Comparison of ENCODE assay signal across 14 cellular contexts in genomic region chr3:73504852-73505251, GRCh38.
DNase-seq lines count a peak whose midpoint lies in the region; ATAC-seq and TF ChIP-seq lines count a peak whose summit lies in the region.
"Had no signal": no experiment of that assay in that cellular context is flagged by ENCODE, and none has a peak within 500 bp of the region (broad histone marks: within the 10 kb centered on the region; RNA-seq: fewer than 3 reads in every experiment).

No MANE protein-coding gene starts in this region.

- no peak for TF ChIP-seq POLR2A in prostate gland (IDR thresholded peaks at IDR 0.05)

- H3K27me3 Mint-ChIP-seq in chondrocyte (ENCODE audit: low read depth): no peaks in the 10 kb centered on the region
- H3K27me3 Mint-ChIP-seq in activated CD8-positive, alpha-beta T cell treated with anti-CD3 and anti-CD28 coated beads, Interleukin-2, amount 10 ng/mL, durations not matched to agents 7 days and 5 days (ENCODE audit: low read depth): peaks cover 2% of the 10 kb centered on the region

- no peak overlapping the region for H3K4me3 ChIP-seq in prostate gland
- H3K4me3 ChIP-seq: GM23338 had no signal

- H3K4me1 ChIP-seq in prostate gland (replicated peaks): peaks cover 28% of the 10 kb centered on the region

- WGBS in prostate gland: 57% methylated on average over 4 of the region's 4 CpGs

- no peaks in the 10 kb centered on the region for H3K27me3 ChIP-seq in prostate gland (replicated peaks; ENCODE audit: insufficient read depth)

- H3K9me3 Mint-ChIP-seq in chondrocyte (ENCODE audit: low read depth): no peaks in the 10 kb centered on the region
- H3K9me3 Mint-ChIP-seq in activated CD8-positive, alpha-beta T cell treated with anti-CD3 and anti-CD28 coated beads, Interleukin-2, amount 10 ng/mL, durations not matched to agents 7 days and 5 days (ENCODE audit: insufficient read depth): no peaks in the 10 kb centered on the region
- H3K9me3 Mint-ChIP-seq: GM23338 had no signal

- intact Hi-C loops in left ventricle myocardium superior (cut with micrococcal nuclease): loop anchor here (5.0 to 10.0 kb wide), 2 partner anchors 340 to 403 kb away; no protein-coding TSS in a partner anchor
- intact Hi-C loops in left cardiac atrium (cut with DNase I): loop anchor here in 1 of 2 donors (5.0 kb wide), 3 partner anchors 48 to 342 kb away; partner anchors contain the start of gene PDZRN3
- intact Hi-C loops in prostate gland (cut with DNase I): no loop called here

- DNase-seq in left ventricle myocardium superior (no peak), left cardiac atrium (no peak), chondrocyte (ENCODE audit: low spot score) (no peak), prostate gland (ENCODE audit: low spot score) (no peak)
- no peak for DNase-seq in activated CD8-positive, alpha-beta T cell treated with anti-CD3 and anti-CD28 coated beads, Interleukin-2, amount 10 ng/mL, durations not matched to agents 7 days and 5 days
- no peak for DNase-seq in activated CD4-positive, CD25-positive, alpha-beta regulatory T cell treated with anti-CD3 and anti-CD28 coated beads, Interleukin-2, amount 50 U/mL, for 72 hours
- DNase-seq: GF-D8, HCEC 1CT, IMR-90, NCI-H1436 treated with DMSO at 0.1 percent for 48 hours, NCI-H2171, SIG-M5 had no signal

- TF ChIP-seq CTCF in chondrocyte (IDR thresholded peaks at IDR 0.05) (no peak), prostate gland (IDR thresholded peaks at IDR 0.05) (no peak)

- no peak overlapping the region for H3K4me3 Mint-ChIP-seq in chondrocyte (ENCODE audit: unreplicated experiment)
- no peak overlapping the region for H3K4me3 Mint-ChIP-seq in activated CD8-positive, alpha-beta T cell treated with anti-CD3 and anti-CD28 coated beads, Interleukin-2, amount 10 ng/mL, durations not matched to agents 7 days and 5 days
- H3K4me3 Mint-ChIP-seq: GM23338 had no signal

- no peaks in the 10 kb centered on the region for H3K36me3 ChIP-seq in prostate gland

- peak overlapping the region; percentile 66 for H3K27ac ChIP-seq in prostate gland

- H3K4me1 Mint-ChIP-seq in chondrocyte (ENCODE audit: low read depth): peaks cover 55% of the 10 kb centered on the region
- no peaks in the 10 kb centered on the region for H3K4me1 Mint-ChIP-seq in activated CD8-positive, alpha-beta T cell treated with anti-CD3 and anti-CD28 coated beads, Interleukin-2, amount 10 ng/mL, durations not matched to agents 7 days and 5 days (ENCODE audit: low read depth)

- H3K27ac Mint-ChIP-seq in chondrocyte (ENCODE audit: unreplicated experiment): peak overlapping the region; percentile 17
- no peak overlapping the region for H3K27ac Mint-ChIP-seq in activated CD8-positive, alpha-beta T cell treated with anti-CD3 and anti-CD28 coated beads, Interleukin-2, amount 10 ng/mL, durations not matched to agents 7 days and 5 days
- H3K27ac Mint-ChIP-seq: GM23338 had no signal

- no peaks in the 10 kb centered on the region for H3K9me3 ChIP-seq in prostate gland

- H3K36me3 Mint-ChIP-seq in chondrocyte (ENCODE audit: low read depth): no peaks in the 10 kb centered on the region
- no peaks in the 10 kb centered on the region for H3K36me3 Mint-ChIP-seq in activated CD8-positive, alpha-beta T cell treated with anti-CD3 and anti-CD28 coated beads, Interleukin-2, amount 10 ng/mL, durations not matched to agents 7 days and 5 days (ENCODE audit: low read depth)

- POLR2A ChIA-PET in activated CD8-positive, alpha-beta T cell treated with anti-CD3 and anti-CD28 coated beads, Interleukin-2, amount 10 ng/mL, durations not matched to agents 7 days and 5 days (lab: Charles Lee): no interaction called here

- CTCF ChIA-PET in activated CD8-positive, alpha-beta T cell treated with anti-CD3 and anti-CD28 coated beads, Interleukin-2, amount 10 ng/mL, durations not matched to agents 7 days and 5 days (lab: Charles Lee): no interaction called here

- ATAC-seq in left ventricle myocardium superior: peak; percentile 21
- ATAC-seq in left cardiac atrium: no peak
- no peak for ATAC-seq in activated CD8-positive, alpha-beta T cell treated with anti-CD3 and anti-CD28 coated beads, Interleukin-2, amount 10 ng/mL, durations not matched to agents 7 days and 5 days
- ATAC-seq in GM21390 (IDR thresholded peaks at IDR 0.05; ENCODE audit: unreplicated experiment): no peak
- ATAC-seq: GM23338 had no signal
